In the genomic region with DNA sequence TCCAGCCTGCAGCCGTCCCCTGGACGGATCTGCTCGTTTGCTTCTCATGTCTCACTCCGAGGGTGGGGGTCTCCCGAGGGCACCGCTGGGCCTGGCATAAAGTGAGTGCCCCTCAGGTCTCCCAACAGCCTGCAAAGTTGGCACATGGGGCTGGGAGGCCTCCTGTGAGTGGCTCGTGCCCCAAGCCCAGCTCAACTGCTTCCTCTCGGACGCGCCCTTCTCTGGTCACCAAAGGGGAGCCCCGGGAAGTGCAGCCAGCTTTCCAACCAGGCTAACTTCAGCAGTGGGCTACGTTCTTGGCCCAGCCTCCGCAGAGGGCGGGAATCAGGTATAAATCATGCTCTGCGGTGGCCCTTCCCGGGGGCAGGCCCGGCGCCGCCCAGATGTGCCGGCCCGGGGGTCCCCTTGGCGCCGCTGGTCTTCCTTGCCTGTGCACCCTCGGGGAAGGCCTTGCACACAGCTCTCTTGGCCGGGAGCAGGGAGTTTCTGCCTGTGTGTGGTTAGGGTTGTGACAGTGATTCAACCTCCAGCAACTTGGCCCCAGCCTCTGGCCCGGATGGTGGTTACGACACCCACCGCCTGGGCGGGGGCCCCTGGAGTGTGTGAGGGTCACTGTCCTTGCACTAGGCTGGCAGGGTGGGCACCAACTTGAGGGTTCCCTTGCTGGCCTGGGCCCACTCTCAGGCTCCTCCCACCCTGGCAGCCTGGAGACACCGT, we compare ENCODE assay signal across 1 cellular context.
TF ChIP-seq lines count a peak whose summit lies in the region.

No MANE protein-coding gene starts in this region.

TF ChIP-seq in HepG2, 621 proteins besides CTCF, POLR2A, EP300 and RAD21 (continued from another document and continues in another):
- TF ChIP-seq ZNF761 (CRISPR knock-in tag; conservative IDR thresholded peaks at IDR 0.05) (0 out of 2 replicates have a peak, but pooled peaks have one; percentile 16), ZNF740 (CRISPR knock-in tag; IDR thresholded peaks at IDR 0.05) (peak; percentile 69), ZNF724P (CRISPR knock-in tag; IDR thresholded peaks at IDR 0.05; ENCODE audit: borderline replicate concordance) (no peak), SP5 (CRISPR knock-in tag; IDR thresholded peaks at IDR 0.05; ENCODE audit: borderline replicate concordance, low read depth) (peak; percentile 35; the same call in 1 of the 2 replicates), ZFP37 (CRISPR knock-in tag; IDR thresholded peaks at IDR 0.05; ENCODE audit: borderline replicate concordance) (no peak), CBFB (CRISPR knock-in tag; IDR thresholded peaks at IDR 0.05) (no peak), ZNF333 (CRISPR knock-in tag; IDR thresholded peaks at IDR 0.05; ENCODE audit: borderline replicate concordance) (no peak), ZNF619 (CRISPR knock-in tag; IDR thresholded peaks at IDR 0.05) (no peak), ZNF329 (CRISPR knock-in tag; IDR thresholded peaks at IDR 0.05; ENCODE audit: low read depth) (no peak), MEIS2 (CRISPR knock-in tag; IDR thresholded peaks at IDR 0.05) (0 out of 2 replicates have a peak, but pooled peaks have one; percentile 46), HINFP (CRISPR knock-in tag; IDR thresholded peaks at IDR 0.05; ENCODE audit: low read depth) (no peak), JUNB (CRISPR knock-in tag; IDR thresholded peaks at IDR 0.05; ENCODE audit: borderline replicate concordance) (no peak), ZNF788 (CRISPR knock-in tag; IDR thresholded peaks at IDR 0.05; ENCODE audit: borderline replicate concordance) (no peak), CREM (IDR thresholded peaks at IDR 0.05) (no peak), CREM (CRISPR knock-in tag; IDR thresholded peaks at IDR 0.05) (no peak), ZNF530 (CRISPR knock-in tag; IDR thresholded peaks at IDR 0.05; ENCODE audit: low read depth) (no peak), ZMAT3 (CRISPR knock-in tag; conservative IDR thresholded peaks at IDR 0.05) (0 out of 2 replicates have a peak, but pooled peaks have one; percentile 1), YEATS4 (CRISPR knock-in tag; IDR thresholded peaks at IDR 0.05; ENCODE audit: borderline replicate concordance) (peak; percentile 61; the same call in 1 of the 2 replicates), NR2F6 (IDR thresholded peaks at IDR 0.05) (peak; percentile 37; the same call in 1 of the 2 replicates), NR2F6 (CRISPR knock-in tag; IDR thresholded peaks at IDR 0.05) (peak; percentile 66; the same call in 1 of the 2 replicates), SIN3B (IDR thresholded peaks at IDR 0.05; ENCODE audit: low read length) (no peak), LBX2 (CRISPR knock-in tag; IDR thresholded peaks at IDR 0.05; ENCODE audit: borderline replicate concordance) (no peak), ZBTB2 (CRISPR knock-in tag; IDR thresholded peaks at IDR 0.05; ENCODE audit: low read depth) (no peak), ZBTB8A (CRISPR knock-in tag; IDR thresholded peaks at IDR 0.05; ENCODE audit: borderline replicate concordance, low read depth) (no peak), KAT7 (CRISPR knock-in tag; IDR thresholded peaks at IDR 0.05; ENCODE audit: borderline replicate concordance) (no peak), ZNF777 (CRISPR knock-in tag; IDR thresholded peaks at IDR 0.05) (peak; percentile 27; the same call in 1 of the 2 replicates), FOXK1 (CRISPR knock-in tag; IDR thresholded peaks at IDR 0.05; ENCODE audit: borderline replicate concordance, low read depth) (no peak), REPIN1 (CRISPR knock-in tag; IDR thresholded peaks at IDR 0.05; ENCODE audit: borderline replicate concordance, low read depth) (0 out of 2 replicates have a peak, but pooled peaks have one; percentile 43), ZEB1 (IDR thresholded peaks at IDR 0.05; ENCODE audit: insufficient replicate concordance, low read depth) (no peak), RFXAP (CRISPR knock-in tag; IDR thresholded peaks at IDR 0.05; ENCODE audit: borderline replicate concordance) (no peak), DPF2 (CRISPR knock-in tag; IDR thresholded peaks at IDR 0.05; ENCODE audit: borderline replicate concordance, low read depth) (0 out of 2 replicates have a peak, but pooled peaks have one; percentile 42)
- TF ChIP-seq, protein P1, sequence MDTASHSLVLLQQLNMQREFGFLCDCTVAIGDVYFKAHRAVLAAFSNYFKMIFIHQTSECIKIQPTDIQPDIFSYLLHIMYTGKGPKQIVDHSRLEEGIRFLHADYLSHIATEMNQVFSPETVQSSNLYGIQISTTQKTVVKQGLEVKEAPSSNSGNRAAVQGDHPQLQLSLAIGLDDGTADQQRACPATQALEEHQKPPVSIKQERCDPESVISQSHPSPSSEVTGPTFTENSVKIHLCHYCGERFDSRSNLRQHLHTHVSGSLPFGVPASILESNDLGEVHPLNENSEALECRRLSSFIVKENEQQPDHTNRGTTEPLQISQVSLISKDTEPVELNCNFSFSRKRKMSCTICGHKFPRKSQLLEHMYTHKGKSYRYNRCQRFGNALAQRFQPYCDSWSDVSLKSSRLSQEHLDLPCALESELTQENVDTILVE (CRISPR knock-in tag; IDR thresholded peaks at IDR 0.05), result no peak
- TF ChIP-seq, protein P2, sequence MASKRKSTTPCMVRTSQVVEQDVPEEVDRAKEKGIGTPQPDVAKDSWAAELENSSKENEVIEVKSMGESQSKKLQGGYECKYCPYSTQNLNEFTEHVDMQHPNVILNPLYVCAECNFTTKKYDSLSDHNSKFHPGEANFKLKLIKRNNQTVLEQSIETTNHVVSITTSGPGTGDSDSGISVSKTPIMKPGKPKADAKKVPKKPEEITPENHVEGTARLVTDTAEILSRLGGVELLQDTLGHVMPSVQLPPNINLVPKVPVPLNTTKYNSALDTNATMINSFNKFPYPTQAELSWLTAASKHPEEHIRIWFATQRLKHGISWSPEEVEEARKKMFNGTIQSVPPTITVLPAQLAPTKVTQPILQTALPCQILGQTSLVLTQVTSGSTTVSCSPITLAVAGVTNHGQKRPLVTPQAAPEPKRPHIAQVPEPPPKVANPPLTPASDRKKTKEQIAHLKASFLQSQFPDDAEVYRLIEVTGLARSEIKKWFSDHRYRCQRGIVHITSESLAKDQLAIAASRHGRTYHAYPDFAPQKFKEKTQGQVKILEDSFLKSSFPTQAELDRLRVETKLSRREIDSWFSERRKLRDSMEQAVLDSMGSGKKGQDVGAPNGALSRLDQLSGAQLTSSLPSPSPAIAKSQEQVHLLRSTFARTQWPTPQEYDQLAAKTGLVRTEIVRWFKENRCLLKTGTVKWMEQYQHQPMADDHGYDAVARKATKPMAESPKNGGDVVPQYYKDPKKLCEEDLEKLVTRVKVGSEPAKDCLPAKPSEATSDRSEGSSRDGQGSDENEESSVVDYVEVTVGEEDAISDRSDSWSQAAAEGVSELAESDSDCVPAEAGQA (IDR thresholded peaks at IDR 0.05; ENCODE audit: low read depth), result no peak
- TF ChIP-seq, protein P2 (CRISPR knock-in tag; IDR thresholded peaks at IDR 0.05; ENCODE audit: borderline replicate concordance), result no peak
- TF ChIP-seq, protein P3, sequence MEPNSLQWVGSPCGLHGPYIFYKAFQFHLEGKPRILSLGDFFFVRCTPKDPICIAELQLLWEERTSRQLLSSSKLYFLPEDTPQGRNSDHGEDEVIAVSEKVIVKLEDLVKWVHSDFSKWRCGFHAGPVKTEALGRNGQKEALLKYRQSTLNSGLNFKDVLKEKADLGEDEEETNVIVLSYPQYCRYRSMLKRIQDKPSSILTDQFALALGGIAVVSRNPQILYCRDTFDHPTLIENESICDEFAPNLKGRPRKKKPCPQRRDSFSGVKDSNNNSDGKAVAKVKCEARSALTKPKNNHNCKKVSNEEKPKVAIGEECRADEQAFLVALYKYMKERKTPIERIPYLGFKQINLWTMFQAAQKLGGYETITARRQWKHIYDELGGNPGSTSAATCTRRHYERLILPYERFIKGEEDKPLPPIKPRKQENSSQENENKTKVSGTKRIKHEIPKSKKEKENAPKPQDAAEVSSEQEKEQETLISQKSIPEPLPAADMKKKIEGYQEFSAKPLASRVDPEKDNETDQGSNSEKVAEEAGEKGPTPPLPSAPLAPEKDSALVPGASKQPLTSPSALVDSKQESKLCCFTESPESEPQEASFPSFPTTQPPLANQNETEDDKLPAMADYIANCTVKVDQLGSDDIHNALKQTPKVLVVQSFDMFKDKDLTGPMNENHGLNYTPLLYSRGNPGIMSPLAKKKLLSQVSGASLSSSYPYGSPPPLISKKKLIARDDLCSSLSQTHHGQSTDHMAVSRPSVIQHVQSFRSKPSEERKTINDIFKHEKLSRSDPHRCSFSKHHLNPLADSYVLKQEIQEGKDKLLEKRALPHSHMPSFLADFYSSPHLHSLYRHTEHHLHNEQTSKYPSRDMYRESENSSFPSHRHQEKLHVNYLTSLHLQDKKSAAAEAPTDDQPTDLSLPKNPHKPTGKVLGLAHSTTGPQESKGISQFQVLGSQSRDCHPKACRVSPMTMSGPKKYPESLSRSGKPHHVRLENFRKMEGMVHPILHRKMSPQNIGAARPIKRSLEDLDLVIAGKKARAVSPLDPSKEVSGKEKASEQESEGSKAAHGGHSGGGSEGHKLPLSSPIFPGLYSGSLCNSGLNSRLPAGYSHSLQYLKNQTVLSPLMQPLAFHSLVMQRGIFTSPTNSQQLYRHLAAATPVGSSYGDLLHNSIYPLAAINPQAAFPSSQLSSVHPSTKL (CRISPR knock-in tag; IDR thresholded peaks at IDR 0.05), result 0 out of 2 replicates have a peak, but pooled peaks have one; percentile 39
- TF ChIP-seq, protein P4, sequence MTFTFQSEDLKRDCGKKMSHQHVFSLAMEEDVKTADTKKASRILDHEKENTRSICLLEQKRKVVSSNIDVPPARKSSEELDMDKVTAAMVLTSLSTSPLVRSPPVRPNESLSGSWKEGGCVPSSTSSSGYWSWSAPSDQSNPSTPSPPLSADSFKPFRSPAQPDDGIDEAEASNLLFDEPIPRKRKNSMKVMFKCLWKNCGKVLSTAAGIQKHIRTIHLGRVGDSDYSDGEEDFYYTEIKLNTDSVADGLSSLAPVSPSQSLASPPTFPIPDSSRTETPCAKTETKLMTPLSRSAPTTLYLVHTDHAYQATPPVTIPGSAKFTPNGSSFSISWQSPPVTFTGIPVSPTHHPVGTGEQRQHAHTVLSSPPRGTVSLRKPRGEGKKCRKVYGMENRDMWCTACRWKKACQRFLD (CRISPR knock-in tag; IDR thresholded peaks at IDR 0.05; ENCODE audit: borderline replicate concordance), result no peak
- TF ChIP-seq, protein P5, sequence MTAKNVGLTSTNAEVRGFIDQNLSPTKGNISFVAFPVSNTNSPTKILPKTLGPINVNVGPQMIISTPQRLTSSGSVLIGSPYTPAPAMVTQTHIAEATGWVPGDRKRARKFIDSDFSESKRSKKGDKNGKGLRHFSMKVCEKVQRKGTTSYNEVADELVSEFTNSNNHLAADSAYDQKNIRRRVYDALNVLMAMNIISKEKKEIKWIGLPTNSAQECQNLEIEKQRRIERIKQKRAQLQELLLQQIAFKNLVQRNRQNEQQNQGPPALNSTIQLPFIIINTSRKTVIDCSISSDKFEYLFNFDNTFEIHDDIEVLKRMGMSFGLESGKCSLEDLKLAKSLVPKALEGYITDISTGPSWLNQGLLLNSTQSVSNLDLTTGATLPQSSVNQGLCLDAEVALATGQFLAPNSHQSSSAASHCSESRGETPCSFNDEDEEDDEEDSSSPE (CRISPR knock-in tag; IDR thresholded peaks at IDR 0.05), result peak; percentile 24; the same call in 1 of the 2 replicates
